Comparison of ENCODE assay signal across 10 cellular contexts in genomic region chr15:47505712-47506542, GRCh38.
A peak's percentile ranks its signal among the peaks of the same experiment; 100 is the strongest.
DNase-seq lines count a peak whose midpoint lies in the region; ATAC-seq and TF ChIP-seq lines count a peak whose summit lies in the region.
"Had no signal": no experiment of that assay in that cellular context is flagged by ENCODE, and none has a peak within 500 bp of the region (broad histone marks: within the 10 kb centered on the region; RNA-seq: fewer than 3 reads in every experiment).

No MANE protein-coding gene starts in this region.

- H3K36me3 Mint-ChIP-seq in dendritic cell treated with granulocyte-macrophage colony-stimulating factor and Interleukin-4, amounts not matched to agents 40 ng/mL and 50 ng/mL, for 4 days (ENCODE audit: low read depth) = no peaks in the 10 kb centered on the region
- H3K36me3 Mint-ChIP-seq in nephron progenitor cell (ENCODE audit: low read depth) = no peaks in the 10 kb centered on the region
- H3K36me3 Mint-ChIP-seq: T-cell had no signal

- intact Hi-C loops in dendritic cell treated with granulocyte-macrophage colony-stimulating factor and Interleukin-4, amounts not matched to agents 40 ng/mL and 50 ng/mL, for 4 days (cut with micrococcal nuclease) = no loop called here

- H3K9me3 Mint-ChIP-seq in dendritic cell treated with granulocyte-macrophage colony-stimulating factor and Interleukin-4, amounts not matched to agents 40 ng/mL and 50 ng/mL, for 4 days = no peaks in the 10 kb centered on the region
- H3K9me3 Mint-ChIP-seq in nephron progenitor cell = peaks cover 4% of the 10 kb centered on the region
- H3K9me3 Mint-ChIP-seq: T-cell had no signal

- peak overlapping the region; percentile 5 for H3K27ac Mint-ChIP-seq in dendritic cell treated with granulocyte-macrophage colony-stimulating factor and Interleukin-4, amounts not matched to agents 40 ng/mL and 50 ng/mL, for 4 days
- H3K27ac Mint-ChIP-seq in nephron progenitor cell = peak overlapping the region; percentile 40
- H3K27ac Mint-ChIP-seq: T-cell had no signal

- peaks cover 44% of the 10 kb centered on the region for H3K27me3 Mint-ChIP-seq in dendritic cell treated with granulocyte-macrophage colony-stimulating factor and Interleukin-4, amounts not matched to agents 40 ng/mL and 50 ng/mL, for 4 days
- H3K27me3 Mint-ChIP-seq in nephron progenitor cell (ENCODE audit: low read depth, poor library complexity) = no peaks in the 10 kb centered on the region

- no peak for ATAC-seq in HG02571 (IDR thresholded peaks at IDR 0.05; ENCODE audit: unreplicated experiment)
- ATAC-seq: T-cell had no signal

- H3K4me1 Mint-ChIP-seq in dendritic cell treated with granulocyte-macrophage colony-stimulating factor and Interleukin-4, amounts not matched to agents 40 ng/mL and 50 ng/mL, for 4 days (ENCODE audit: low read depth) = peaks cover 26% of the 10 kb centered on the region
- H3K4me1 Mint-ChIP-seq in nephron progenitor cell = peaks cover 37% of the 10 kb centered on the region
- H3K4me1 Mint-ChIP-seq: T-cell had no signal

- H3K4me3 ChIP-seq in HL-60 (replicated peaks; ENCODE audit: insufficient read depth, low read length) = no peak overlapping the region

- no peak for DNase-seq in HL-60 (ENCODE audit: low read depth in 1 of 2, low spot score in 1 of 2)
- DNase-seq in NCI-H446 treated with DMSO at 0.1 percent for 48 hours (lab: John Stamatoyannopoulos, UW) = peak; percentile 66
- no peak for DNase-seq in nephron progenitor cell
- no peak for DNase-seq in AML-193 (lab: John Stamatoyannopoulos, UW)
- DNase-seq in A172 (ENCODE audit: low spot score) = no peak
- DNase-seq: hippocampal formation, NCI-H1930, T-cell had no signal

- TF ChIP-seq CTCF in HL-60 (IDR thresholded peaks at IDR 0.05; ENCODE audit: insufficient read depth, low read length) (no peak), nephron progenitor cell (IDR thresholded peaks at IDR 0.05) (no peak)

- H3K27me3 ChIP-seq in HL-60 (ENCODE audit: insufficient read depth, poor library complexity, severe bottlenecking) = no peaks in the 10 kb centered on the region

- H3K27ac ChIP-seq in HL-60 (replicated peaks) = peak overlapping the region; percentile 82

- no peak overlapping the region for H3K4me3 Mint-ChIP-seq in dendritic cell treated with granulocyte-macrophage colony-stimulating factor and Interleukin-4, amounts not matched to agents 40 ng/mL and 50 ng/mL, for 4 days
- H3K4me3 Mint-ChIP-seq in nephron progenitor cell = no peak overlapping the region
- H3K4me3 Mint-ChIP-seq: T-cell had no signal
